21 cellular contexts compared by ENCODE assay signal in genomic region chr20:13755809-13756208, GRCh38.
"Had no signal": no experiment of that assay in that cellular context is flagged by ENCODE, and none has a peak within 500 bp of the region (broad histone marks: within the 10 kb centered on the region; RNA-seq: fewer than 3 reads in every experiment).

No MANE protein-coding gene starts in this region.

- H3K9me3 Mint-ChIP-seq: activated CD4-positive, alpha-beta memory T cell treated with anti-CD3 and anti-CD28 coated beads for 36 hours; activated naive CD4-positive, alpha-beta T cell treated with anti-CD3 and anti-CD28 coated beads, Interleukin-2, amount 50 U/mL, for 72 hours; activated T-helper 1 cell treated with anti-CD3 and anti-CD28 coated beads, Interleukin-12 subunit alpha, Interleukin-12 subunit beta, Interleukin-2, Interleukin-4 antibody, amounts not matched to agents 30 ng/mL and 10 ng/mL and 1 ng/mL, durations not matched to agents 14 hours and 24 hours and 36 hours; mesothelial cell of epicardium had no signal

- ATAC-seq: activated CD4-positive, alpha-beta T cell treated with anti-CD3 and anti-CD28 coated beads for 36 hours; activated naive CD4-positive, alpha-beta T cell treated with anti-CD3 and anti-CD28 coated beads, Interleukin-2, amount 50 U/mL, for 72 hours; WTC11 had no signal

- H3K4me1 Mint-ChIP-seq: activated CD4-positive, alpha-beta T cell treated with anti-CD3 and anti-CD28 coated beads for 36 hours; mesothelial cell of epicardium; nephron progenitor cell; WTC11 had no signal

- H3K27ac Mint-ChIP-seq: activated CD4-positive, alpha-beta memory T cell treated with anti-CD3 and anti-CD28 coated beads for 36 hours; activated CD4-positive, alpha-beta T cell treated with anti-CD3 and anti-CD28 coated beads for 36 hours; activated naive CD4-positive, alpha-beta T cell treated with anti-CD3 and anti-CD28 coated beads, Interleukin-2, amount 50 U/mL, for 72 hours; activated T-helper 1 cell treated with anti-CD3 and anti-CD28 coated beads, Interleukin-12 subunit alpha, Interleukin-12 subunit beta, Interleukin-2, Interleukin-4 antibody, amounts not matched to agents 30 ng/mL and 10 ng/mL and 1 ng/mL, durations not matched to agents 14 hours and 24 hours and 36 hours; mesothelial cell of epicardium; nephron progenitor cell; WTC11 had no signal

- H3K27ac ChIP-seq: dorsolateral prefrontal cortex, prostate gland, right atrium auricular region, tibial nerve, vagina had no signal

- H3K9me3 ChIP-seq: prostate gland, right atrium auricular region, tibial nerve, vagina had no signal

- H3K4me3 Mint-ChIP-seq: activated CD4-positive, alpha-beta memory T cell treated with anti-CD3 and anti-CD28 coated beads for 36 hours; activated CD4-positive, alpha-beta T cell treated with anti-CD3 and anti-CD28 coated beads for 36 hours; activated T-helper 1 cell treated with anti-CD3 and anti-CD28 coated beads, Interleukin-12 subunit alpha, Interleukin-12 subunit beta, Interleukin-2, Interleukin-4 antibody, amounts not matched to agents 30 ng/mL and 10 ng/mL and 1 ng/mL, durations not matched to agents 14 hours and 24 hours and 36 hours; mesothelial cell of epicardium; nephron progenitor cell; WTC11 had no signal

- H3K27me3 Mint-ChIP-seq: activated CD4-positive, alpha-beta memory T cell treated with anti-CD3 and anti-CD28 coated beads for 36 hours; activated CD4-positive, alpha-beta T cell treated with anti-CD3 and anti-CD28 coated beads for 36 hours had no signal

- H3K4me3 ChIP-seq: dorsolateral prefrontal cortex, prostate gland, right atrium auricular region, tibial nerve, vagina had no signal

- DNase-seq: activated CD4-positive, alpha-beta memory T cell treated with anti-CD3 and anti-CD28 coated beads for 36 hours; activated CD4-positive, alpha-beta T cell treated with anti-CD3 and anti-CD28 coated beads for 36 hours; activated gamma-delta T cell treated with Interleukin-2 at 50 U/mL for 16 hours; activated T-cell treated with anti-CD3 and anti-CD28 coated beads for 4 hours; dorsolateral prefrontal cortex; foreskin fibroblast; hypothalamus; nephron progenitor cell; nucleus accumbens; stimulated activated CD4-positive, alpha-beta T cell treated with anti-CD3 and anti-CD28 coated beads, Interleukin-2, amount 100 ng/mL, for 24 hours; stimulated activated naive CD4-positive, alpha-beta T cell treated with Interleukin-2 at 50 U/mL for 16 hours; SW 1271; T-helper 2 cell had no signal

- H3K36me3 ChIP-seq: prostate gland had no signal

- H3K27me3 ChIP-seq: dorsolateral prefrontal cortex, right atrium auricular region, tibial nerve, vagina had no signal

- H3K4me1 ChIP-seq: prostate gland, right atrium auricular region, tibial nerve, vagina had no signal
